8 cellular contexts compared by ENCODE assay signal in the genomic region with DNA sequence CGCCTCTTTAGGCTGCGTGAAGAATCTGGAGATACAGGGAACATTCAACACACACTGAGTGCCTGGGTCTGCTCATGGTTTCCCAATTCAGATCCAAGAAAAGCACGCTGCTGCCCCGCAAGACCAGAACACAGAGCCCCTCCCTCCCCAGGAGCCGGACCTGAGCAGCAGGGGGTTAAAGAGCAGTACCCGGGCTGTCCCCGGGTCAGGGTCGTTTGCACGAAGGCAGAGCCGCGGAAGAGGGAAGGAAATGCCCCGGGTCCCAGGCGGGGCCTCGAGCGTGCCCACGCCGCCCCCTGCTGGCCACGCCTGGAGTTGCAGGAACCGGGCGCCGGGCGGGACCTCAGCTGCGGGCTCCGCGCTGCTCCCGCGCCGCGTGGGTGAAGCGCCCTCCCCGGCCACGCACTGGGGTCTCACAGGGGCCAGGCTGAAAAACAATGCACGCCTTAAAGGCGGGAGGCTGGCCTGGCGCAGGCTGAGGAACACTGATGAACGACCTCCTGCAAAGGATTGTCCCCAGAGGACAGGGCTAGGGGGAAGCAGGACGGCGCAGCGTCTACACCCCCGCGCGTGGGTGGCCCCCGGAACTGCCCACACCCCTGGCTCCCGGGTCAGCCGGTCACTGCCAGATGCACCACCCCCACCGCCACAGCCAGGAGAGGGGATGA. TPM values are rescaled to one million over a fixed set of nuclear protein-coding genes. Genes with fewer than 3 reads are reported as not detected.
DNase-seq lines count a peak whose midpoint lies in the region; ATAC-seq and TF ChIP-seq lines count a peak whose summit lies in the region.

No MANE protein-coding gene starts in this region.

- H3K4me3 Mint-ChIP-seq in activated CD4-positive, alpha-beta T cell treated with anti-CD3 and anti-CD28 coated beads, Interleukin-2, amount 10 ng/mL, durations not matched to agents 7 days and 5 days = peak overlapping the region; percentile 36

- H3K36me3 Mint-ChIP-seq in activated CD4-positive, alpha-beta T cell treated with anti-CD3 and anti-CD28 coated beads, Interleukin-2, amount 10 ng/mL, durations not matched to agents 7 days and 5 days (ENCODE audit: low read depth) = no peaks in the 10 kb centered on the region

- peak overlapping the region; percentile 9 for H3K27ac Mint-ChIP-seq in activated CD4-positive, alpha-beta T cell treated with anti-CD3 and anti-CD28 coated beads, Interleukin-2, amount 10 ng/mL, durations not matched to agents 7 days and 5 days

- intact Hi-C loops in colonic mucosa (cut with DNase I) = loop anchor here (5.0 to 10.0 kb wide), 3 partner anchors 92 to 585 kb away; no protein-coding TSS in a partner anchor

- peaks cover 2% of the 10 kb centered on the region for H3K9me3 Mint-ChIP-seq in activated CD4-positive, alpha-beta T cell treated with anti-CD3 and anti-CD28 coated beads, Interleukin-2, amount 10 ng/mL, durations not matched to agents 7 days and 5 days

- TF ChIP-seq CTCF in AG04450 (IDR thresholded peaks at IDR 0.05; ENCODE audit: low read depth, low read length) = peak; percentile 86
- TF ChIP-seq CTCF in colonic mucosa (IDR thresholded peaks at IDR 0.05) = peak; percentile 99
- peak; percentile 86 for TF ChIP-seq CTCF in liver (IDR thresholded peaks at IDR 0.05; ENCODE audit: low read depth, low read length, missing input control)

- POLR2A ChIA-PET in AG04450 (lab: Yijun Ruan, JAX) = no interaction called here
- POLR2A ChIA-PET in activated CD4-positive, alpha-beta T cell treated with anti-CD3 and anti-CD28 coated beads, Interleukin-2, amount 10 ng/mL, durations not matched to agents 7 days and 5 days (lab: Charles Lee) = no interaction called here

- H3K4me1 ChIP-seq in colonic mucosa (no peaks in the 10 kb centered on the region), liver (ENCODE audit: control insufficient read depth in 4 of 4, insufficient read depth in 4 of 4, low read length in 3 of 4) (peaks cover 0 to 6% (median 1%) of the 10 kb centered on the region in 4 donors)

- DNase-seq in AG04450 (ENCODE audit: low read depth, low spot score) (no peak), NCI-H146 treated with DMSO at 0.1 percent for 48 hours (lab: John Stamatoyannopoulos, UW; ENCODE audit: unreplicated experiment) (peak; percentile 43), colonic mucosa (peak; percentile 62)
- DNase-seq in activated CD4-positive, alpha-beta T cell treated with anti-CD3 and anti-CD28 coated beads, Interleukin-2, amount 10 ng/mL, durations not matched to agents 7 days and 5 days = peak; percentile 59
- peak; percentile 34 to 64 for DNase-seq in stimulated activated CD4-positive, alpha-beta T cell treated with anti-CD3 and anti-CD28 coated beads, Interleukin-4, amount 100 ng/mL, for 48 hours (ENCODE audit: low read depth in 2 of 2)

- H3K27me3 ChIP-seq in AG04450 (ENCODE audit: control insufficient read depth, insufficient read depth, low read length) (peaks cover 24% of the 10 kb centered on the region), colonic mucosa (no peaks in the 10 kb centered on the region), liver (ENCODE audit: control insufficient read depth in 4 of 4, insufficient read depth in 4 of 4, low read length in 3 of 4) (peaks cover 0 to 22% (median 5%) of the 10 kb centered on the region in 4 donors)

- peak overlapping the region; percentile 19 to 55 for H3K9ac ChIP-seq in colonic mucosa (ENCODE audit: low read depth in 2 of 2, low read length in 2 of 2)
- no peak overlapping the region for H3K9ac ChIP-seq in liver (ENCODE audit: low read depth in 1 of 2, low read length in 2 of 2)

- CTCF ChIA-PET in AG04450 (lab: Charles Lee) = interaction anchor here (0.6 to 2.6 kb wide), 16 partner anchors 10 to 666 kb away, joined by 3 to 12 read pairs (median 5); no protein-coding TSS in a partner anchor
- CTCF ChIA-PET in activated CD4-positive, alpha-beta T cell treated with anti-CD3 and anti-CD28 coated beads, Interleukin-2, amount 10 ng/mL, durations not matched to agents 7 days and 5 days (lab: Charles Lee) = interaction anchor here (0.5 to 1.3 kb wide), 3 partner anchors 10 to 583 kb away, joined by 3 to 5 read pairs (median 4); no protein-coding TSS in a partner anchor

- peaks cover 15% of the 10 kb centered on the region for H3K27me3 Mint-ChIP-seq in activated CD4-positive, alpha-beta T cell treated with anti-CD3 and anti-CD28 coated beads, Interleukin-2, amount 10 ng/mL, durations not matched to agents 7 days and 5 days

- H3K9me3 ChIP-seq in AG04450 (ENCODE audit: control insufficient read depth, insufficient read depth, low read length) (peaks cover 4% of the 10 kb centered on the region), colonic mucosa (no peaks in the 10 kb centered on the region), liver (ENCODE audit: control insufficient read depth in 4 of 4, low read length in 3 of 4) (peaks cover 0 to 6% (median 0%) of the 10 kb centered on the region in 4 donors)

- peaks cover 5% of the 10 kb centered on the region for H3K4me1 Mint-ChIP-seq in activated CD4-positive, alpha-beta T cell treated with anti-CD3 and anti-CD28 coated beads, Interleukin-2, amount 10 ng/mL, durations not matched to agents 7 days and 5 days

- WGBS in liver = 1% methylated on average over 46 of the region's 46 CpGs

- no peaks in the 10 kb centered on the region for H3K36me3 ChIP-seq in colonic mucosa
- no peaks in the 10 kb centered on the region for H3K36me3 ChIP-seq in liver (ENCODE audit: control insufficient read depth in 4 of 4, insufficient read depth in 3 of 4, low read depth in 1 of 4, low read length in 3 of 4)

- ATAC-seq in GM18511 (IDR thresholded peaks at IDR 0.05; ENCODE audit: unreplicated experiment) (peak; percentile 71), HG03342 (IDR thresholded peaks at IDR 0.05; ENCODE audit: unreplicated experiment) (no peak)

- H3K4me3 ChIP-seq in AG04450 (ENCODE audit: low read depth, low read length) = peak overlapping the region; percentile 46
- peak overlapping the region; percentile 19 for H3K4me3 ChIP-seq in colonic mucosa
- peak overlapping the region in 1 of 3 donors; percentile 21 for H3K4me3 ChIP-seq in liver (ENCODE audit: low read depth in 1 of 3, low read length in 3 of 3)

- TF ChIP-seq RAD21 in liver (IDR thresholded peaks at IDR 0.05) = peak; percentile 77 to 85

- H3K27ac ChIP-seq in AG04450 (ENCODE audit: low read depth, low read length) (no peak overlapping the region), colonic mucosa (no peak overlapping the region), liver (ENCODE audit: low read depth in 1 of 2, low read length in 2 of 2) (no peak overlapping the region)

TF ChIP-seq in liver, 16 proteins besides CTCF, POLR2A, EP300 and RAD21:
- TF ChIP-seq SP1 (IDR thresholded peaks at IDR 0.05) (no peak), HNF4A (conservative IDR thresholded peaks at IDR 0.05) (no peak), NR2F2 (IDR thresholded peaks at IDR 0.05) (no peak), MAX (IDR thresholded peaks at IDR 0.05) (no peak), ZBTB33 (IDR thresholded peaks at IDR 0.05) (no peak), GABPA (IDR thresholded peaks at IDR 0.05 in 1 of 2, conservative IDR thresholded peaks at IDR 0.05 in 1 of 2) (no peak)
TF ChIP-seq in liver: peak in this region for 0.

RNA-seq across cellular contexts. Expression of gene ANKRD60, which starts 48.9 kb away (rescaled TPM):
- polyA plus RNA-seq in AG04450 (2011; rRNA removed) (not detected in 2 replicates), liver (not detected)
- polyA minus RNA-seq in AG04450 (2011; rRNA and poly(A)+ RNA removed) = not detected in 2 replicates
- total RNA-seq in activated CD4-positive, alpha-beta T cell treated with anti-CD3 and anti-CD28 coated beads, Interleukin-2, amount 10 ng/mL, durations not matched to agents 7 days and 5 days = not detected
- total RNA-seq in colonic mucosa (not detected), liver (not detected)

Comparison
In these comparisons a context has a peak if more than half of its experiments do, and no peak if none do; other contexts are left out.
1. H3K9ac ChIP-seq: peak in colonic mucosa (2 of 2); none in liver (0 of 2).
2. Peak in every context shown above with its lines, with median percentiles within 50 percentile points of each other: CTCF ChIP-seq.